11 cellular contexts compared by ENCODE assay signal in genomic region chr22:36398602-36399472, GRCh38. TPM values are rescaled to one million over a fixed set of nuclear protein-coding genes. Genes with fewer than 3 reads are reported as not detected.
DNase-seq lines count a peak whose midpoint lies in the region; ATAC-seq, FAIRE-seq and TF ChIP-seq lines count a peak whose summit lies in the region.
"Had no signal": no experiment of that assay in that cellular context is flagged by ENCODE, and none has a peak within 500 bp of the region (broad histone marks: within the 10 kb centered on the region; RNA-seq: fewer than 3 reads in every experiment).

No MANE protein-coding gene starts in this region.

- H3K36me3 Mint-ChIP-seq in activated CD4-positive, alpha-beta T cell treated with anti-CD3 and anti-CD28 coated beads, Interleukin-2, amount 10 ng/mL, durations not matched to agents 7 days and 5 days (ENCODE audit: low read depth), result no peaks in the 10 kb centered on the region
- H3K36me3 Mint-ChIP-seq in stimulated activated memory B cell treated with anti-CD40 and anti-IgM and Interleukin-4, amounts not matched to agents 10 μg/mL and 1 μg/mL and 100 μg/mL, for 72 hours, result no peaks in the 10 kb centered on the region
- H3K36me3 Mint-ChIP-seq: activated naive CD4-positive, alpha-beta T cell treated with anti-CD3 and anti-CD28 coated beads, Interleukin-2, amount 50 U/mL, for 72 hours had no signal

- no peak overlapping the region for H3K4me3 Mint-ChIP-seq in activated CD4-positive, alpha-beta T cell treated with anti-CD3 and anti-CD28 coated beads, Interleukin-2, amount 10 ng/mL, durations not matched to agents 7 days and 5 days
- H3K4me3 Mint-ChIP-seq in stimulated activated memory B cell treated with anti-CD40 and anti-IgM and Interleukin-4, amounts not matched to agents 10 μg/mL and 1 μg/mL and 100 μg/mL, for 72 hours, result no peak overlapping the region

- H3K27ac Mint-ChIP-seq in activated CD4-positive, alpha-beta T cell treated with anti-CD3 and anti-CD28 coated beads, Interleukin-2, amount 10 ng/mL, durations not matched to agents 7 days and 5 days, result peak overlapping the region; percentile 28
- H3K27ac Mint-ChIP-seq in stimulated activated memory B cell treated with anti-CD40 and anti-IgM and Interleukin-4, amounts not matched to agents 10 μg/mL and 1 μg/mL and 100 μg/mL, for 72 hours, result peak overlapping the region; percentile 66
- H3K27ac Mint-ChIP-seq: activated naive CD4-positive, alpha-beta T cell treated with anti-CD3 and anti-CD28 coated beads, Interleukin-2, amount 50 U/mL, for 72 hours had no signal

- TF ChIP-seq POLR2A in H54 (IDR thresholded peaks at IDR 0.05; ENCODE audit: low read depth, low read length), result no peak

- CTCF ChIA-PET in activated CD4-positive, alpha-beta T cell treated with anti-CD3 and anti-CD28 coated beads, Interleukin-2, amount 10 ng/mL, durations not matched to agents 7 days and 5 days (lab: Charles Lee), result interaction anchor here (0.6 to 1.3 kb wide), 4 partner anchors 25 to 1209 kb away, joined by 3 read pairs; no protein-coding TSS in a partner anchor

- no peaks in the 10 kb centered on the region for H3K9me3 Mint-ChIP-seq in activated CD4-positive, alpha-beta T cell treated with anti-CD3 and anti-CD28 coated beads, Interleukin-2, amount 10 ng/mL, durations not matched to agents 7 days and 5 days
- H3K9me3 Mint-ChIP-seq in stimulated activated memory B cell treated with anti-CD40 and anti-IgM and Interleukin-4, amounts not matched to agents 10 μg/mL and 1 μg/mL and 100 μg/mL, for 72 hours, result no peaks in the 10 kb centered on the region
- H3K9me3 Mint-ChIP-seq: activated naive CD4-positive, alpha-beta T cell treated with anti-CD3 and anti-CD28 coated beads, Interleukin-2, amount 50 U/mL, for 72 hours had no signal

- no peak for TF ChIP-seq CTCF in WERI-Rb-1 (IDR thresholded peaks at IDR 0.05; ENCODE audit: low read depth, low read length)

- no peaks in the 10 kb centered on the region for H3K36me3 ChIP-seq in WERI-Rb-1

- H3K27me3 Mint-ChIP-seq in activated CD4-positive, alpha-beta T cell treated with anti-CD3 and anti-CD28 coated beads, Interleukin-2, amount 10 ng/mL, durations not matched to agents 7 days and 5 days, result no peaks in the 10 kb centered on the region
- H3K27me3 Mint-ChIP-seq in stimulated activated memory B cell treated with anti-CD40 and anti-IgM and Interleukin-4, amounts not matched to agents 10 μg/mL and 1 μg/mL and 100 μg/mL, for 72 hours, result no peaks in the 10 kb centered on the region

- peaks cover 40% of the 10 kb centered on the region for H3K4me1 Mint-ChIP-seq in activated CD4-positive, alpha-beta T cell treated with anti-CD3 and anti-CD28 coated beads, Interleukin-2, amount 10 ng/mL, durations not matched to agents 7 days and 5 days
- peaks cover 30% of the 10 kb centered on the region for H3K4me1 Mint-ChIP-seq in stimulated activated memory B cell treated with anti-CD40 and anti-IgM and Interleukin-4, amounts not matched to agents 10 μg/mL and 1 μg/mL and 100 μg/mL, for 72 hours

- H3K4me3 ChIP-seq in WERI-Rb-1 (ENCODE audit: low read depth, low read length), result no peak overlapping the region

- H3K27ac ChIP-seq in WERI-Rb-1, result no peak overlapping the region

- FAIRE-seq in H54 (lab: Jason Lieb, UNC), result no peak

- H3K9me3 ChIP-seq in WERI-Rb-1 (ENCODE audit: severe bottlenecking), result no peaks in the 10 kb centered on the region

- ATAC-seq in SK-N-SH treated with all-trans-retinoic acid at 6 μM for 48 hours, result peak; percentile 81
- ATAC-seq in stimulated activated memory B cell treated with anti-CD40 and anti-IgM and Interleukin-4, amounts not matched to agents 10 μg/mL and 1 μg/mL and 100 μg/mL, for 72 hours, result no peak
- ATAC-seq: activated naive CD4-positive, alpha-beta T cell treated with anti-CD3 and anti-CD28 coated beads, Interleukin-2, amount 50 U/mL, for 72 hours had no signal

- H3K27me3 ChIP-seq in WERI-Rb-1 (ENCODE audit: insufficient read depth, low read depth, severe bottlenecking), result no peaks in the 10 kb centered on the region

- DNase-seq in activated CD4-positive, alpha-beta T cell treated with anti-CD3 and anti-CD28 coated beads, Interleukin-2, amount 10 ng/mL, durations not matched to agents 7 days and 5 days, result no peak
- no peak for DNase-seq in activated CD4-positive, alpha-beta T cell treated with anti-CD3 and anti-CD28 coated beads, Interleukin-2, amount 50 U/mL, for 4 hours
- peak; percentile 83 for DNase-seq in glomerular visceral epithelial cell (ENCODE audit: extremely low spot score)
- DNase-seq in H54 (ENCODE audit: insufficient read length, low spot score), result no peak
- no peak for DNase-seq in WERI-Rb-1
- no peak for DNase-seq in C1 segment of cervical spinal cord (lab: John Stamatoyannopoulos, UW)
- DNase-seq: NK-92 treated with Interleukin-12 subunit alpha and Interleukin-12 subunit beta, amount 100 ng/mL, for 24 hours; stimulated activated CD4-positive, alpha-beta T cell treated with anti-CD3 and anti-CD28 coated beads, Interleukin-2, amount 100 ng/mL, for 24 hours had no signal

- POLR2A ChIA-PET in activated CD4-positive, alpha-beta T cell treated with anti-CD3 and anti-CD28 coated beads, Interleukin-2, amount 10 ng/mL, durations not matched to agents 7 days and 5 days (lab: Charles Lee), result no interaction called here

TF ChIP-seq in SK-N-SH treated with all-trans-retinoic acid at 6 μM for 48 hours, 23 proteins besides CTCF, POLR2A, EP300 and RAD21 (continues in another document):
- TF ChIP-seq ZNF565 (CRISPR knock-in tag; conservative IDR thresholded peaks at IDR 0.05; ENCODE audit: low read depth) (no peak), TOX (CRISPR knock-in tag; IDR thresholded peaks at IDR 0.05; ENCODE audit: borderline replicate concordance) (no peak), CSRNP3 (CRISPR knock-in tag; IDR thresholded peaks at IDR 0.05) (no peak), PATZ1 (CRISPR knock-in tag; IDR thresholded peaks at IDR 0.05; ENCODE audit: borderline replicate concordance) (no peak), TSHZ2 (CRISPR knock-in tag; IDR thresholded peaks at IDR 0.05) (no peak), ZC3H10 (CRISPR knock-in tag; IDR thresholded peaks at IDR 0.05) (no peak), ZFP3 (CRISPR knock-in tag; IDR thresholded peaks at IDR 0.05) (no peak), ISL1 (CRISPR knock-in tag; IDR thresholded peaks at IDR 0.05) (no peak), ESRRG (CRISPR knock-in tag; IDR thresholded peaks at IDR 0.05) (no peak), SNAI2 (CRISPR knock-in tag; IDR thresholded peaks at IDR 0.05) (no peak), ZNF70 (CRISPR knock-in tag; IDR thresholded peaks at IDR 0.05) (no peak), TCF4 (CRISPR knock-in tag; IDR thresholded peaks at IDR 0.05; ENCODE audit: borderline replicate concordance) (no peak), CSDC2 (CRISPR knock-in tag; IDR thresholded peaks at IDR 0.05) (no peak), PPARA (CRISPR knock-in tag; IDR thresholded peaks at IDR 0.05; ENCODE audit: borderline replicate concordance) (no peak)

RNA-seq across cellular contexts. Expression of gene MYH9, which starts 11.1 kb away (rescaled TPM):
- total RNA-seq in activated CD4-positive, alpha-beta T cell treated with anti-CD3 and anti-CD28 coated beads, Interleukin-2, amount 10 ng/mL, durations not matched to agents 7 days and 5 days, result 1,000 to 10,000 TPM in 1 of 2 experiments, 100 to 1,000 TPM in 1; 881 to 1,009 TPM
